In genomic region chr12:129089576-129089975, GRCh38 we compare ENCODE assay signal across 7 cellular contexts.
"Had no signal": no experiment of that assay in that cellular context is flagged by ENCODE, and none has a peak within 500 bp of the region (broad histone marks: within the 10 kb centered on the region; RNA-seq: fewer than 3 reads in every experiment).

No MANE protein-coding gene starts in this region.

- DNase-seq: GDM1, GF-D8 had no signal

- FAIRE-seq: G401.6, GM12891, GM12892, GM18507, GM19239 had no signal
